27 cellular contexts compared by ENCODE assay signal in the genomic region with DNA sequence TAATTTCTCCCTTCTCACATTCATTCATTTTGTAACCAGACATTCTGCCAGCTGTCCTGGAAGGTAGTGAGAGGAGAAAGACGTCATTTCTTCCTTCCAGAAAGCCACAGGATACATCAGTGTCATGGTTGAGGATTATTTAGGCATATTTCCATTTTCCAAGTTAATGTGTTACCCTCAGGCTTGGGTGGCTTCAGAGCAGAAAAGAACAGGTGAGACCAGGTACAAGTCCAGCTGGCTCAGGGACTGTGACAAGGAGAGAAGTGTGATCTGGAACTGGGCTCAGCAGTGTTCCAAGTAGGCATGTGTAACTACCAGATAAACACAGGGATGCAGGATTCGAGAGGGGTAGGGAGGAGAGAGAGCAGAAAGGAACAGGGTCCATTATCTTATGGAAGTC.
"Had no signal": no experiment of that assay in that cellular context is flagged by ENCODE, and none has a peak within 500 bp of the region (broad histone marks: within the 10 kb centered on the region; RNA-seq: fewer than 3 reads in every experiment).

No MANE protein-coding gene starts in this region.

- H3K27me3 ChIP-seq: esophagus squamous epithelium, gastrocnemius medialis, heart right ventricle, left lung had no signal

- H3K4me3 ChIP-seq: coronary artery, esophagus squamous epithelium, gastrocnemius medialis, heart right ventricle, left lung, lower lobe of right lung, mucosa of descending colon had no signal

- DNase-seq: dermis blood vessel endothelial cell; effector CD8-positive, alpha-beta T cell; effector memory CD8-positive, alpha-beta T cell; endodermal cell; erythroblast; esophagus squamous epithelium; foreskin fibroblast; foreskin melanocyte; gastrocnemius medialis; glutamatergic neuron; head of caudate nucleus; heart right ventricle; hippocampal formation; left cardiac atrium; left lung; left ventricle myocardium superior; lower lobe of right lung; mesenchymal stem cell; mucosa of descending colon had no signal

- H3K36me3 ChIP-seq: esophagus squamous epithelium, gastrocnemius medialis, heart right ventricle, left lung, lower lobe of right lung had no signal

- H3K27me3 Mint-ChIP-seq: effector memory CD8-positive, alpha-beta T cell had no signal

- FAIRE-seq: colon, endometrium, islet of Langerhans, keratinocyte had no signal

- H3K27ac ChIP-seq: coronary artery, epithelial cell of prostate, gastrocnemius medialis, heart right ventricle, left lung, lower lobe of right lung had no signal

- H3K27ac Mint-ChIP-seq: effector memory CD8-positive, alpha-beta T cell; endodermal cell; mesothelial cell of epicardium had no signal

- ATAC-seq: effector memory CD8-positive, alpha-beta T cell; esophagus mucosa; gastrocnemius medialis; heart right ventricle; left cardiac atrium; left lung; left ventricle myocardium superior; lower lobe of right lung; mucosa of descending colon had no signal

- H3K4me1 ChIP-seq: gastrocnemius medialis, heart right ventricle, left lung, lower lobe of right lung had no signal

- H3K4me3 Mint-ChIP-seq: effector memory CD8-positive, alpha-beta T cell; endodermal cell; mesothelial cell of epicardium had no signal

- H3K9me3 ChIP-seq: gastrocnemius medialis, lower lobe of right lung had no signal

- H3K4me1 Mint-ChIP-seq: endodermal cell, mesothelial cell of epicardium had no signal
